In the genomic region with DNA sequence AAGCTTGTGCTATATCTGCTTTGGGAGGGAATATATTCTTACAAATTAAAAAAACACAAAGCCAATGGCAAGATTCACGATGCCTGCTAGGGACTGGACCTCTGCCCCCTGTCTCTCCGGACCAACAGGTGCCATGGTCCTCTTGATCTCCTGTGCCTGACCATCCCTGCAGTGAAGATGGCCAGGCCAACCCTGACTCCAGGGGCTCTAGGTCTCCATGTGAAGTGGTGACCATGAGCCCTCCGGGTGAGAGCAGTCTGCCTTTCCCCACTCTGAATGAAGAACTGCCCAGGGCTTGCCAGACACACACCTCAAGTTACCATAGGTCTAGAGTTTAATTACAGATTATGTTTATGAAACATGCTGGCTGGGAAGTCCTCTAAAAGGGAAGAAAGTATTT, we compare ENCODE assay signal across 13 cellular contexts. TPM values are rescaled to one million over a fixed set of nuclear protein-coding genes. Genes with fewer than 3 reads are reported as not detected.
DNase-seq lines count a peak whose midpoint lies in the region; ATAC-seq, FAIRE-seq and TF ChIP-seq lines count a peak whose summit lies in the region.
"Had no signal": no experiment of that assay in that cellular context is flagged by ENCODE, and none has a peak within 500 bp of the region (broad histone marks: within the 10 kb centered on the region; RNA-seq: fewer than 3 reads in every experiment).

No MANE protein-coding gene starts in this region.

- peaks cover 18% of the 10 kb centered on the region for H3K36me3 Mint-ChIP-seq in IgD-negative memory B cell
- H3K36me3 Mint-ChIP-seq in natural killer cell, result peaks cover 11% of the 10 kb centered on the region

- peak overlapping the region; percentile 92 to 99 (median 98) for H3K4me2 ChIP-seq in BLaER1 treated with 17β-estradiol and CSF1 and Interleukin-3, amounts not matched to agents 10 nM and 100 nM
- peak overlapping the region; percentile 29; the same call in 1 of the 2 replicates for H3K4me2 ChIP-seq in K562 (ENCODE audit: insufficient read depth, low read length)

- H3K9me1 ChIP-seq in K562 (ENCODE audit: control insufficient read depth, insufficient read depth, low read length), result no peaks in the 10 kb centered on the region

- peaks cover 0 to 40% (median 16%) of the 10 kb centered on the region in 11 experiments; a peak in 12 of 22 replicates for H3K36me3 ChIP-seq in BLaER1 treated with 17β-estradiol and CSF1 and Interleukin-3, amounts not matched to agents 10 nM and 100 nM
- no peaks in the 10 kb centered on the region for H3K36me3 ChIP-seq in K562 (ENCODE audit: control insufficient read depth, insufficient read depth, low read length)

- H3K27ac ChIP-seq in BLaER1 treated with 17β-estradiol and CSF1 and Interleukin-3, amounts not matched to agents 10 nM and 100 nM, result peak overlapping the region; percentile 70 to 96 (median 92)
- no peak overlapping the region for H3K27ac ChIP-seq in K562 (ENCODE audit: extremely low read depth, low read depth, low read length)

- in situ Hi-C loops in K562 (cut with MboI), result loop anchor here (25.0 kb wide), 1 partner anchor 748 kb away; no protein-coding TSS in a partner anchor

- POLR2A ChIA-PET in K562 (lab: Yijun Ruan, JAX), result no interaction called here

- no TSS peak for BruUV-seq in K562 (replicated peaks; lab: Mats Ljungman, UMichigan)

- H4K20me1 ChIP-seq in BLaER1 treated with 17β-estradiol and CSF1 and Interleukin-3, amounts not matched to agents 10 nM and 100 nM, result peaks cover 7 to 53% (median 43%) of the 10 kb centered on the region in 11 experiments; a peak in 19 of 22 replicates
- no peaks in the 10 kb centered on the region for H4K20me1 ChIP-seq in K562 (replicated peaks; ENCODE audit: control insufficient read depth, insufficient read depth, low read length)

- H3K79me2 ChIP-seq in K562 (ENCODE audit: control insufficient read depth, insufficient read depth, low read length), result no peaks in the 10 kb centered on the region

- no peak for TF ChIP-seq CTCF in K562 (IDR thresholded peaks at IDR 0.05 in 2 of 3, conservative IDR thresholded peaks at IDR 0.05 in 1 of 3; ENCODE audit: insufficient read depth in 2 of 3, low read depth in 1 of 3, low read length in 3 of 3)
- TF ChIP-seq CTCF in natural killer cell (IDR thresholded peaks at IDR 0.05), result no peak

- CTCF ChIA-PET in K562 (lab: Yijun Ruan, JAX; ENCODE audit: low intra/inter-chr PET ratio), result no interaction called here

- FAIRE-seq in K562 (lab: Jason Lieb, UNC), result no peak

- no peak overlapping the region for H2AFZ ChIP-seq in K562 (ENCODE audit: low read depth, low read length)

- ATAC-seq in K562 (no peak), natural killer cell (no peak)

- no peak for TF ChIP-seq RAD21 in K562 (CRISPR knock-in tag; conservative IDR thresholded peaks at IDR 0.05 in 1 of 2, IDR thresholded peaks at IDR 0.05 in 1 of 2)

- peak overlapping the region; percentile 81 to 93 (median 87) for H3K9ac ChIP-seq in BLaER1 treated with 17β-estradiol and CSF1 and Interleukin-3, amounts not matched to agents 10 nM and 100 nM
- peak overlapping the region in 1 of 2 experiments; percentile 45; a peak in 1 of 4 replicates for H3K9ac ChIP-seq in K562 (ENCODE audit: insufficient read depth in 1 of 2, low read depth in 2 of 2, low read length in 2 of 2)

- peaks cover 60 to 84% (median 71%) of the 10 kb centered on the region in 10 experiments for H3K4me1 ChIP-seq in BLaER1 treated with 17β-estradiol and CSF1 and Interleukin-3, amounts not matched to agents 10 nM and 100 nM
- H3K4me1 ChIP-seq in K562 (replicated peaks in 1 of 2; ENCODE audit: control insufficient read depth in 2 of 2, insufficient read depth in 2 of 2, low read length in 2 of 2), result no peaks in the 10 kb centered on the region; a peak in 2 of 5 replicates

- H3K4me1 Mint-ChIP-seq in IgD-negative memory B cell (peaks cover 18 to 51% (median 34%) of the 10 kb centered on the region in 3 donors), natural killer cell (peaks cover 75 to 81% of the 10 kb centered on the region in 2 donors)

- DNase-seq in K562 (ENCODE audit: extremely low read depth in 1 of 4, low spot score in 3 of 4) (no peak), natural killer cell (no peak), NOMO-1 (lab: John Stamatoyannopoulos, UW; ENCODE audit: unreplicated experiment in 2 of 2) (no peak), kidney tubule cell (ENCODE audit: low spot score) (no peak), NCI-H446 treated with DMSO at 0.1 percent for 48 hours (lab: John Stamatoyannopoulos, UW) (no peak), NCI-H82 treated with DMSO at 0.1 percent for 48 hours (lab: John Stamatoyannopoulos, UW; ENCODE audit: unreplicated experiment) (no peak)
- DNase-seq: DMS 273 treated with DMSO at 0.1 percent for 48 hours; NCI-H1092; stimulated activated naive CD4-positive, alpha-beta T cell treated with Interleukin-2 at 50 U/mL for 16 hours had no signal

- H3K27me3 Mint-ChIP-seq in IgD-negative memory B cell (no peaks in the 10 kb centered on the region), natural killer cell (ENCODE audit: low read depth in 2 of 2) (no peaks in the 10 kb centered on the region)

- H3K27ac Mint-ChIP-seq in IgD-negative memory B cell (peak overlapping the region; percentile 93 to 98 (median 96)), natural killer cell (peak overlapping the region; percentile 97 to 98)

- WGBS in K562 (ENCODE audit: insufficient coverage, low coverage, missing lambda C conversion rate), result 31% methylated on average over 2 of the region's 3 CpGs

- TF ChIP-seq POLR2A in K562 (conservative IDR thresholded peaks at IDR 0.05), result no peak

- no peaks in the 10 kb centered on the region for H3K27me3 ChIP-seq in BLaER1 treated with 17β-estradiol and CSF1 and Interleukin-3, amounts not matched to agents 10 nM and 100 nM
- no peaks in the 10 kb centered on the region for H3K27me3 ChIP-seq in K562 (ENCODE audit: control insufficient read depth in 2 of 2, insufficient read depth in 2 of 2, low read length in 2 of 2)

- H3K4me3 Mint-ChIP-seq in IgD-negative memory B cell (peak overlapping the region; percentile 96 to 99 (median 98)), natural killer cell (peak overlapping the region; percentile 100)

- no peak for TF ChIP-seq EP300 in K562 (IDR thresholded peaks at IDR 0.05; ENCODE audit: low read length)

- no peaks in the 10 kb centered on the region for H3K9me3 Mint-ChIP-seq in IgD-negative memory B cell
- H3K9me3 Mint-ChIP-seq in natural killer cell, result no peaks in the 10 kb centered on the region

- H3K4me3 ChIP-seq in BLaER1 treated with 17β-estradiol and CSF1 and Interleukin-3, amounts not matched to agents 10 nM and 100 nM, result peak overlapping the region; percentile 72 to 93 (median 80)
- no peak overlapping the region for H3K4me3 ChIP-seq in K562

- intact Hi-C loops in K562 (cut with micrococcal nuclease) (no loop called here), natural killer cell (cut with micrococcal nuclease) (loop anchor here (2.0 to 5.0 kb wide), 5 partner anchors 78 to 703 kb away; a partner anchor contains a TSS)

- no peaks in the 10 kb centered on the region for H3K9me3 ChIP-seq in BLaER1 treated with 17β-estradiol and CSF1 and Interleukin-3, amounts not matched to agents 10 nM and 100 nM (replicated peaks in 1 of 11)
- H3K9me3 ChIP-seq in K562 (replicated peaks; ENCODE audit: control insufficient read depth, insufficient read depth, low read depth, low read length), result no peaks in the 10 kb centered on the region

RNA-seq across cellular contexts. Expression of a gene that starts 1.5 kb away (rescaled TPM):
- polyA plus RNA-seq in IgD-negative memory B cell (2,289 TPM), K562 (2011; rRNA removed) (9.5 and 21.9 TPM in 2 replicates), K562 (2014; fragmentation: Illumina TruSeq; extraction: Trizol) (114 and 145 TPM in 2 replicates), K562 (2014; fragmentation: Nextera tagmentation; extraction: Ambion mirVana) (100 to 1,000 TPM; 171 to 204 TPM), K562 (2014; rRNA removed) (90.4 and 116 TPM in 2 replicates)
- 0.39 TPM in 1 of 2 replicates, not detected in the other for total RNA-seq in K562 (2011; cell fraction: chromatin; rRNA removed; ENCODE audit: low replicate concordance)
- 0.53 TPM in 1 of 2 replicates, not detected in the other for total RNA-seq in K562 (2011; cell fraction: nucleolus; rRNA removed)
- total RNA-seq in K562 (2011; cell fraction: nucleoplasm; rRNA removed), result 0.76 and 0.81 TPM in 2 replicates
- total RNA-seq in K562 (2014; rRNA removed) (63.2 and 100 TPM in 2 replicates), K562 (2014; rRNA removed; fragmentation: Illumina TruSeq; extraction: Trizol) (67.3 and 68.7 TPM in 2 replicates), K562 (2015; rRNA removed; fragmentation: Illumina TruSeq; extraction: Trizol) (145 and 151 TPM in 2 replicates), K562 (2021) (51.1 and 55.8 TPM in 2 replicates), natural killer cell (100 to 1,000 TPM; 838 to 962 (median 929) TPM)
- polyA plus RNA-seq in K562 (2011; cell fraction: cytosol; rRNA removed), result 11.3 and 35.3 TPM in 2 replicates
- polyA plus RNA-seq in K562 (2011; cell fraction: nucleus; rRNA removed), result 2.8 and 7.8 TPM in 2 replicates
- 132 and 187 TPM in 2 replicates for polyA plus RNA-seq in K562 (2012)
- 12.7 and 19.3 TPM in 2 replicates for polyA minus RNA-seq in K562 (2011; rRNA and poly(A)+ RNA removed)
- polyA minus RNA-seq in K562 (2011; cell fraction: cytosol; rRNA and poly(A)+ RNA removed), result 3.9 and 4.3 TPM in 2 replicates
- polyA minus RNA-seq in K562 (2011; cell fraction: nucleus; rRNA and poly(A)+ RNA removed), result 0.27 and 4.2 TPM in 2 replicates

RNA-seq across cellular contexts. Expression of a gene that starts 12.9 kb away (rescaled TPM):
- polyA plus RNA-seq in IgD-negative memory B cell, result not detected
- total RNA-seq in K562 (2011; cell fraction: chromatin; rRNA removed; ENCODE audit: low replicate concordance), result not detected in 2 replicates
- not detected in 2 replicates for total RNA-seq in K562 (2011; cell fraction: nucleolus; rRNA removed)
- total RNA-seq in K562 (2011; cell fraction: nucleoplasm; rRNA removed), result not detected in 2 replicates
- total RNA-seq in K562 (2014; rRNA removed), result not detected in 2 replicates
- total RNA-seq in K562 (2014; rRNA removed; fragmentation: Illumina TruSeq; extraction: Trizol), result not detected in 2 replicates
- total RNA-seq in K562 (2015; rRNA removed; fragmentation: Illumina TruSeq; extraction: Trizol), result not detected in 2 replicates
- total RNA-seq in K562 (2021), result not detected in 2 replicates
- not detected in 2 replicates for polyA plus RNA-seq in K562 (2011; rRNA removed)
- polyA plus RNA-seq in K562 (2011; cell fraction: cytosol; rRNA removed), result not detected in 2 replicates
- 0.22 TPM in 1 of 2 replicates, not detected in the other for polyA plus RNA-seq in K562 (2011; cell fraction: nucleus; rRNA removed)
- not detected in 2 replicates for polyA plus RNA-seq in K562 (2012)
- polyA plus RNA-seq in K562 (2014; fragmentation: Illumina TruSeq; extraction: Trizol), result not detected in 2 replicates
- under 1 TPM in 1 of 2 experiments, not detected in 1; 0.15 TPM for polyA plus RNA-seq in K562 (2014; fragmentation: Nextera tagmentation; extraction: Ambion mirVana)
- polyA plus RNA-seq in K562 (2014; rRNA removed), result not detected in 2 replicates
- not detected in 2 replicates for polyA minus RNA-seq in K562 (2011; rRNA and poly(A)+ RNA removed)
- polyA minus RNA-seq in K562 (2011; cell fraction: cytosol; rRNA and poly(A)+ RNA removed), result not detected in 2 replicates
- not detected in 2 replicates for polyA minus RNA-seq in K562 (2011; cell fraction: nucleus; rRNA and poly(A)+ RNA removed)
- total RNA-seq in natural killer cell, result not detected
- total RNA-seq: activated CD8-positive, alpha-beta memory T cell treated with anti-CD3 and anti-CD28 coated beads for 36 hours; dermis blood vessel endothelial cell had no signal

RNA-seq across cellular contexts. Expression of a gene that starts 21.6 kb away (rescaled TPM):
- polyA plus RNA-seq in IgD-negative memory B cell (1.9 TPM), K562 (2011; rRNA removed) (not detected in 2 replicates), K562 (2014; fragmentation: Illumina TruSeq; extraction: Trizol) (0.08 TPM in 1 of 2 replicates, not detected in the other), K562 (2014; fragmentation: Nextera tagmentation; extraction: Ambion mirVana) (not detected), K562 (2014; rRNA removed) (not detected in 2 replicates)
- not detected in 2 replicates for total RNA-seq in K562 (2011; cell fraction: chromatin; rRNA removed; ENCODE audit: low replicate concordance)
- not detected in 2 replicates for total RNA-seq in K562 (2011; cell fraction: nucleolus; rRNA removed)
- not detected in 2 replicates for total RNA-seq in K562 (2011; cell fraction: nucleoplasm; rRNA removed)
- total RNA-seq in K562 (2014; rRNA removed) (0.27 TPM in 1 of 2 replicates, not detected in the other), K562 (2014; rRNA removed; fragmentation: Illumina TruSeq; extraction: Trizol) (0.07 TPM in 1 of 2 replicates, not detected in the other), K562 (2015; rRNA removed; fragmentation: Illumina TruSeq; extraction: Trizol) (0.11 TPM in 1 of 2 replicates, not detected in the other), K562 (2021) (0.13 TPM in 1 of 2 replicates, not detected in the other), natural killer cell (10 to 100 TPM in 2 of 3 donors, 1 to 10 TPM in 1; 9.8 to 15.2 (median 12.3) TPM)
- polyA plus RNA-seq in K562 (2011; cell fraction: cytosol; rRNA removed), result not detected in 2 replicates
- polyA plus RNA-seq in K562 (2011; cell fraction: nucleus; rRNA removed), result not detected in 2 replicates
- 0.05 TPM in 1 of 2 replicates, not detected in the other for polyA plus RNA-seq in K562 (2012)
- polyA minus RNA-seq in K562 (2011; rRNA and poly(A)+ RNA removed), result not detected in 2 replicates
- not detected in 2 replicates for polyA minus RNA-seq in K562 (2011; cell fraction: cytosol; rRNA and poly(A)+ RNA removed)
- polyA minus RNA-seq in K562 (2011; cell fraction: nucleus; rRNA and poly(A)+ RNA removed), result not detected in 2 replicates
- total RNA-seq: dermis blood vessel endothelial cell had no signal

Comparison
In these comparisons a context has a peak if more than half of its experiments do, and no peak if none do; other contexts are left out.
1. RNA of a gene that starts 1.5 kb away (total RNA-seq): 838 to 962 TPM in natural killer cell; 0.39 to 151 TPM in K562; every median in the first group is over 4 times any median in the second.
2. RNA of a gene that starts 21.6 kb away (total RNA-seq): 9.8 to 15.2 TPM in natural killer cell; 0.07 to 0.27 TPM in K562; every median in the first group is over 4 times any median in the second.